ENCODE assay signal across 27 cellular contexts in the genomic region with DNA sequence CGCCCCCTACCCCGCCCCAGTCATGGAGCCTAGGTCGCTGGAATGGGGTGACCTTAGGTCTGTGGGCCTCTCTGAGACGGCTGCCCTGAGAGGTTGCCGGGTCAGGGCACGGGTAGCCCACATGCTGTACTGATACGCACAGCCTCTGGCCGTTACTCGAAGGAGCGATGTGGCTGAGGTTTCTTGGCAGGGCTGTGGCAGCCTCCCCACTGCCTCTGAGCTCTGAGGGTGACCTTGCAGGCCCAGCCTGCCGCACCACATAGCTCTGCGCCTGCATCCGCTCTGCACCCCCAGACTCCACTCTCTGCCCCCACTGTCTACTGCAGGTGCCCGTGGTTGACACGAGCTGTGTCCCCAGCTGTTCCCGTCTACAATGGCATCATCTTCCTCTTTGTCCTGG. TPM values are rescaled to one million over a fixed set of nuclear protein-coding genes. Genes with fewer than 3 reads are reported as not detected.
"Had no signal": no experiment of that assay in that cellular context is flagged by ENCODE, and none has a peak within 500 bp of the region (broad histone marks: within the 10 kb centered on the region; RNA-seq: fewer than 3 reads in every experiment).

No MANE protein-coding gene starts in this region.

- H3K27ac Mint-ChIP-seq: activated B cell treated with CpG ODN at 0.5 μM for 24 hours; activated CD8-positive, alpha-beta memory T cell treated with anti-CD3 and anti-CD28 coated beads, Interleukin-2, amount 10 ng/mL, durations not matched to agents 7 days and 5 days; activated CD8-positive, alpha-beta T cell treated with anti-CD3 and anti-CD28 coated beads, Interleukin-2, amount 10 ng/mL, durations not matched to agents 7 days and 5 days; activated naive CD8-positive, alpha-beta T cell treated with anti-CD3 and anti-CD28 coated beads for 36 hours; activated T-cell treated with anti-CD3 and anti-CD28 coated beads, Interleukin-2, amount 50 U/mL, for 72 hours; dendritic cell treated with granulocyte-macrophage colony-stimulating factor and Interleukin-4, amounts not matched to agents 40 ng/mL and 50 ng/mL, for 4 days; stimulated activated effector memory CD8-positive, alpha-beta T cell treated with anti-CD3 and anti-CD28 coated beads, Interleukin-12 subunit alpha, Interleukin-12 subunit beta, amount 100 ng/mL, for 72 hours; T-helper 2 cell treated with Interferon-gamma antibody and Interleukin-4, amounts not matched to agents 5 μg/mL and 100 μg/mL, for 36 hours had no signal

- H3K27me3 ChIP-seq: adrenal gland, ascending aorta, esophagus squamous epithelium, stomach, suprapubic skin, transverse colon had no signal

- H3K4me3 ChIP-seq: adrenal gland, ascending aorta, esophagus squamous epithelium, skin epidermis, stomach, suprapubic skin, transverse colon had no signal

- H3K36me3 ChIP-seq: transverse colon had no signal

- H3K36me3 Mint-ChIP-seq: activated CD8-positive, alpha-beta memory T cell treated with anti-CD3 and anti-CD28 coated beads, Interleukin-2, amount 10 ng/mL, durations not matched to agents 7 days and 5 days had no signal

- H3K9me3 Mint-ChIP-seq: activated B cell treated with CpG ODN at 0.5 μM for 24 hours; activated naive CD8-positive, alpha-beta T cell treated with anti-CD3 and anti-CD28 coated beads for 36 hours; activated T-cell treated with anti-CD3 and anti-CD28 coated beads, Interleukin-2, amount 50 U/mL, for 72 hours; central memory CD8-positive, alpha-beta T cell; dendritic cell treated with granulocyte-macrophage colony-stimulating factor and Interleukin-4, amounts not matched to agents 40 ng/mL and 50 ng/mL, for 4 days; naive thymus-derived CD8-positive, alpha-beta T cell; stimulated activated effector memory CD8-positive, alpha-beta T cell treated with anti-CD3 and anti-CD28 coated beads, Interleukin-12 subunit alpha, Interleukin-12 subunit beta, amount 100 ng/mL, for 72 hours; T-helper 2 cell treated with Interferon-gamma antibody and Interleukin-4, amounts not matched to agents 5 μg/mL and 100 μg/mL, for 36 hours had no signal

- H3K9me3 ChIP-seq: adrenal gland, ascending aorta, esophagus squamous epithelium, stomach, suprapubic skin, transverse colon had no signal

- H3K4me3 Mint-ChIP-seq: activated B cell treated with CpG ODN at 0.5 μM for 24 hours; activated CD8-positive, alpha-beta memory T cell treated with anti-CD3 and anti-CD28 coated beads, Interleukin-2, amount 10 ng/mL, durations not matched to agents 7 days and 5 days; activated CD8-positive, alpha-beta T cell treated with anti-CD3 and anti-CD28 coated beads, Interleukin-2, amount 10 ng/mL, durations not matched to agents 7 days and 5 days; activated naive CD8-positive, alpha-beta T cell treated with anti-CD3 and anti-CD28 coated beads for 36 hours; activated T-cell treated with anti-CD3 and anti-CD28 coated beads, Interleukin-2, amount 50 U/mL, for 72 hours; central memory CD8-positive, alpha-beta T cell; dendritic cell treated with granulocyte-macrophage colony-stimulating factor and Interleukin-4, amounts not matched to agents 40 ng/mL and 50 ng/mL, for 4 days; stimulated activated effector memory CD8-positive, alpha-beta T cell treated with anti-CD3 and anti-CD28 coated beads, Interleukin-12 subunit alpha, Interleukin-12 subunit beta, amount 100 ng/mL, for 72 hours; T-helper 2 cell treated with Interferon-gamma antibody and Interleukin-4, amounts not matched to agents 5 μg/mL and 100 μg/mL, for 36 hours had no signal

- DNase-seq: activated B cell treated with CpG ODN at 0.5 μM for 24 hours; activated CD8-positive, alpha-beta memory T cell treated with anti-CD3 and anti-CD28 coated beads, Interleukin-2, amount 10 ng/mL, durations not matched to agents 7 days and 5 days; activated CD8-positive, alpha-beta T cell treated with anti-CD3 and anti-CD28 coated beads, Interleukin-2, amount 10 ng/mL, durations not matched to agents 7 days and 5 days; activated naive CD4-positive, alpha-beta T cell treated with Interleukin-2 at 50 U/mL for 16 hours; activated naive CD8-positive, alpha-beta T cell treated with anti-CD3 and anti-CD28 coated beads for 36 hours; activated T-cell treated with anti-CD3 and anti-CD28 coated beads for 4 hours; activated T-cell treated with anti-CD3 and anti-CD28 coated beads, Interleukin-2, amount 50 U/mL, for 72 hours; adrenal gland; effector CD4-positive, alpha-beta T cell; esophagus squamous epithelium; foreskin melanocyte; mammary epithelial cell; midbrain; naive thymus-derived CD8-positive, alpha-beta T cell; stimulated activated CD4-positive, alpha-beta T cell treated with anti-CD3 and anti-CD28 coated beads, Interleukin-4, amount 100 ng/mL, for 24 hours; stomach; T-helper 1 cell; transverse colon had no signal

- H3K27me3 Mint-ChIP-seq: activated B cell treated with CpG ODN at 0.5 μM for 24 hours; activated CD8-positive, alpha-beta memory T cell treated with anti-CD3 and anti-CD28 coated beads, Interleukin-2, amount 10 ng/mL, durations not matched to agents 7 days and 5 days; activated naive CD8-positive, alpha-beta T cell treated with anti-CD3 and anti-CD28 coated beads for 36 hours; central memory CD8-positive, alpha-beta T cell; dendritic cell treated with granulocyte-macrophage colony-stimulating factor and Interleukin-4, amounts not matched to agents 40 ng/mL and 50 ng/mL, for 4 days; naive thymus-derived CD8-positive, alpha-beta T cell had no signal

- H3K27ac ChIP-seq: adrenal gland, esophagus squamous epithelium, skin epidermis, suprapubic skin had no signal

- ATAC-seq: activated CD8-positive, alpha-beta memory T cell treated with anti-CD3 and anti-CD28 coated beads, Interleukin-2, amount 10 ng/mL, durations not matched to agents 7 days and 5 days; activated CD8-positive, alpha-beta T cell treated with anti-CD3 and anti-CD28 coated beads, Interleukin-2, amount 10 ng/mL, durations not matched to agents 7 days and 5 days; activated T-cell treated with anti-CD3 and anti-CD28 coated beads, Interleukin-2, amount 50 U/mL, for 72 hours; naive thymus-derived CD8-positive, alpha-beta T cell; sciatic nerve; stimulated activated effector memory CD8-positive, alpha-beta T cell treated with anti-CD3 and anti-CD28 coated beads, Interleukin-12 subunit alpha, Interleukin-12 subunit beta, amount 100 ng/mL, for 72 hours had no signal

RNA-seq across cellular contexts. Expression of gene CCDC188, which starts 12.0 kb away (rescaled TPM):
- total RNA-seq: activated B cell treated with CpG ODN at 0.5 μM for 24 hours; activated CD8-positive, alpha-beta memory T cell treated with anti-CD3 and anti-CD28 coated beads, Interleukin-2, amount 10 ng/mL, durations not matched to agents 7 days and 5 days; activated CD8-positive, alpha-beta T cell treated with anti-CD3 and anti-CD28 coated beads, Interleukin-2, amount 10 ng/mL, durations not matched to agents 7 days and 5 days; activated naive CD8-positive, alpha-beta T cell treated with anti-CD3 and anti-CD28 coated beads for 36 hours; activated T-cell treated with anti-CD3 and anti-CD28 coated beads, Interleukin-2, amount 50 U/mL, for 72 hours; ascending aorta; liver; naive thymus-derived CD8-positive, alpha-beta T cell had no signal
